In genomic region chr12:79515526-79515935, GRCh38 we compare ENCODE assay signal across 20 cellular contexts.
"Had no signal": no experiment of that assay in that cellular context is flagged by ENCODE, and none has a peak within 500 bp of the region (broad histone marks: within the 10 kb centered on the region; RNA-seq: fewer than 3 reads in every experiment).

No MANE protein-coding gene starts in this region.

- H3K9me3 ChIP-seq: gastrocnemius medialis, prostate gland, tibial artery had no signal

- H3K27me3 Mint-ChIP-seq: activated naive CD8-positive, alpha-beta T cell; central memory CD8-positive, alpha-beta T cell had no signal

- H3K27me3 ChIP-seq: brain microvascular endothelial cell, gastrocnemius medialis, left lung, tibial artery had no signal

- DNase-seq: activated gamma-delta T cell treated with Interleukin-2 at 50 U/mL for 16 hours; amygdala; brain microvascular endothelial cell; gastrocnemius medialis; head of caudate nucleus; left lung; nephron progenitor cell; nucleus accumbens; right cardiac atrium; stimulated activated CD4-positive, alpha-beta T cell treated with anti-CD3 and anti-CD28 coated beads, Interleukin-2, amount 100 ng/mL, for 24 hours; stimulated activated naive CD8-positive, alpha-beta T cell treated with anti-CD3 and anti-CD28 coated beads, Interleukin-15, Interleukin-2, amounts not matched to agents 100 U/mL and 50 U/mL, for 24 hours; substantia nigra; T-helper 1 cell; T1000; tibial artery had no signal

- H3K4me3 Mint-ChIP-seq: activated naive CD8-positive, alpha-beta T cell; central memory CD8-positive, alpha-beta T cell; nephron progenitor cell had no signal

- H3K4me1 Mint-ChIP-seq: central memory CD8-positive, alpha-beta T cell; nephron progenitor cell had no signal

- ATAC-seq: activated CD4-positive, CD25-positive, alpha-beta regulatory T cell treated with anti-CD3 and anti-CD28 coated beads, Interleukin-2, amount 50 U/mL, for 24 hours; gastrocnemius medialis; left lung; right cardiac atrium; stimulated activated naive CD8-positive, alpha-beta T cell treated with anti-CD3 and anti-CD28 coated beads, Interleukin-15, Interleukin-2, amounts not matched to agents 100 U/mL and 50 U/mL, for 24 hours had no signal

- H3K36me3 Mint-ChIP-seq: activated naive CD8-positive, alpha-beta T cell had no signal

- H3K27ac ChIP-seq: coronary artery, gastrocnemius medialis, left lung, prostate gland, tibial artery had no signal

- H3K4me3 ChIP-seq: coronary artery, gastrocnemius medialis, left lung, prostate gland, tibial artery had no signal

- H3K27ac Mint-ChIP-seq: activated naive CD8-positive, alpha-beta T cell had no signal

- H3K4me1 ChIP-seq: gastrocnemius medialis, left lung, prostate gland, tibial artery had no signal

- H3K36me3 ChIP-seq: brain microvascular endothelial cell, gastrocnemius medialis, left lung, prostate gland, tibial artery had no signal
